In the genomic region with DNA sequence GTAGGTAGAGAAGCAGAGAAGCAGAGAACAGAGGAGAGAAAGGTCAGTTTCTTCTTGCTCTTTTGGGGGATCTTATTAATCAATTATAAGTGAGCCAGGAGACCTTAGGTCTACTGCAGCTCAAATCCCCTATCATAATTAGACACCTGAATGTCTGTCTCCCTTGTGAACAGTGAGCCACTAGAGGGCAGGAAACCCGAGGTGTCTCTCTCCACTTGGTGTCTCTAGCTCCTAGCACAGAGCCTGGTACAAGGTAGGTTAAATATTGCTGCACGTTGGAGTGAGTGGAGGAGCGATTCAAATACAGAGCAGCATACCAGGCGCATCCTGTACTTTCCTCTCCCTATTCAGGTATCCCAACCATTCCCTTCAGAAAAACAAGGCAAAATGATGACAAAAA, we compare ENCODE assay signal across 9 cellular contexts. TPM values are rescaled to one million over a fixed set of nuclear protein-coding genes. Genes with fewer than 3 reads are reported as not detected.
A peak's percentile ranks its signal among the peaks of the same experiment; 100 is the strongest.
DNase-seq lines count a peak whose midpoint lies in the region; ATAC-seq and TF ChIP-seq lines count a peak whose summit lies in the region.
"Had no signal": no experiment of that assay in that cellular context is flagged by ENCODE, and none has a peak within 500 bp of the region (broad histone marks: within the 10 kb centered on the region; RNA-seq: fewer than 3 reads in every experiment).

No MANE protein-coding gene starts in this region.

- H3K9me3 ChIP-seq in right atrium auricular region (no peaks in the 10 kb centered on the region), MG63 (no peaks in the 10 kb centered on the region), colonic mucosa (no peaks in the 10 kb centered on the region)
- H3K9me3 ChIP-seq: body of pancreas had no signal

- TF ChIP-seq CTCF in right atrium auricular region (IDR thresholded peaks at IDR 0.05) = peak in 1 of 2 donors; percentile 52
- peak; percentile 28 for TF ChIP-seq CTCF in colonic mucosa (IDR thresholded peaks at IDR 0.05)

- no peak for DNase-seq in Right ventricle myocardium inferior (ENCODE audit: missing footprints)
- DNase-seq in right atrium auricular region (ENCODE audit: low spot score) = no peak
- DNase-seq in MG63 = peak; percentile 28
- DNase-seq in colonic mucosa = no peak
- peak; percentile 14 for DNase-seq in putamen (ENCODE audit: low spot score)
- DNase-seq in midbrain (lab: John Stamatoyannopoulos, UW) = no peak

- H3K4me1 ChIP-seq in right atrium auricular region (peaks cover 0 to 17% of the 10 kb centered on the region in 2 donors), colonic mucosa (no peaks in the 10 kb centered on the region)

- ATAC-seq in Right ventricle myocardium inferior = peak; percentile 49
- ATAC-seq in GM19035 (IDR thresholded peaks at IDR 0.05; ENCODE audit: unreplicated experiment) = no peak
- no peak for ATAC-seq in GM18517 (IDR thresholded peaks at IDR 0.05; ENCODE audit: unreplicated experiment)
- ATAC-seq: body of pancreas had no signal

- H3K4me3 ChIP-seq in right atrium auricular region = no peak overlapping the region
- H3K4me3 ChIP-seq in MG63 = no peak overlapping the region
- no peak overlapping the region for H3K4me3 ChIP-seq in colonic mucosa
- H3K4me3 ChIP-seq: body of pancreas had no signal

- H3K36me3 ChIP-seq in right atrium auricular region = no peaks in the 10 kb centered on the region
- no peaks in the 10 kb centered on the region for H3K36me3 ChIP-seq in MG63
- no peaks in the 10 kb centered on the region for H3K36me3 ChIP-seq in colonic mucosa

- H3K9ac ChIP-seq in colonic mucosa (ENCODE audit: low read depth in 2 of 2, low read length in 2 of 2) = no peak overlapping the region

- peaks cover 0 to 3% of the 10 kb centered on the region in 2 donors for H3K27me3 ChIP-seq in right atrium auricular region
- peaks cover 74% of the 10 kb centered on the region for H3K27me3 ChIP-seq in MG63
- peaks cover 56% of the 10 kb centered on the region for H3K27me3 ChIP-seq in colonic mucosa

- intact Hi-C loops in Right ventricle myocardium inferior (cut with DNase I) (loop anchor here (5.0 kb wide), 1 partner anchor 321 kb away; no protein-coding TSS in a partner anchor), colonic mucosa (cut with DNase I) (loop anchor here (10.0 kb wide), 1 partner anchor 323 kb away; no protein-coding TSS in a partner anchor)

- H3K27ac ChIP-seq in right atrium auricular region (no peak overlapping the region), colonic mucosa (no peak overlapping the region)
- H3K27ac ChIP-seq: body of pancreas had no signal

RNA-seq across cellular contexts. Expression of a gene that starts 2.0 kb away (rescaled TPM):
- total RNA-seq in Right ventricle myocardium inferior (3.1 TPM), right atrium auricular region (under 1 TPM; 0.35 to 0.37 TPM), colonic mucosa (under 1 TPM; 0.25 to 0.42 TPM)
- not detected in 2 replicates for total RNA-seq in MG63 (2014; rRNA removed; shearing (Covaris generic); ENCODE audit: low replicate concordance)
- total RNA-seq: body of pancreas had no signal

Comparison
In these comparisons a context has a peak if more than half of its experiments do, and no peak if none do; other contexts are left out.
1. DNase-seq: peak in MG63 (single experiment) and putamen (single experiment); none in Right ventricle myocardium inferior (single experiment), right atrium auricular region (single experiment), colonic mucosa (single experiment) and midbrain (single experiment).